ENCODE assay signal across 1 cellular context in the genomic region with DNA sequence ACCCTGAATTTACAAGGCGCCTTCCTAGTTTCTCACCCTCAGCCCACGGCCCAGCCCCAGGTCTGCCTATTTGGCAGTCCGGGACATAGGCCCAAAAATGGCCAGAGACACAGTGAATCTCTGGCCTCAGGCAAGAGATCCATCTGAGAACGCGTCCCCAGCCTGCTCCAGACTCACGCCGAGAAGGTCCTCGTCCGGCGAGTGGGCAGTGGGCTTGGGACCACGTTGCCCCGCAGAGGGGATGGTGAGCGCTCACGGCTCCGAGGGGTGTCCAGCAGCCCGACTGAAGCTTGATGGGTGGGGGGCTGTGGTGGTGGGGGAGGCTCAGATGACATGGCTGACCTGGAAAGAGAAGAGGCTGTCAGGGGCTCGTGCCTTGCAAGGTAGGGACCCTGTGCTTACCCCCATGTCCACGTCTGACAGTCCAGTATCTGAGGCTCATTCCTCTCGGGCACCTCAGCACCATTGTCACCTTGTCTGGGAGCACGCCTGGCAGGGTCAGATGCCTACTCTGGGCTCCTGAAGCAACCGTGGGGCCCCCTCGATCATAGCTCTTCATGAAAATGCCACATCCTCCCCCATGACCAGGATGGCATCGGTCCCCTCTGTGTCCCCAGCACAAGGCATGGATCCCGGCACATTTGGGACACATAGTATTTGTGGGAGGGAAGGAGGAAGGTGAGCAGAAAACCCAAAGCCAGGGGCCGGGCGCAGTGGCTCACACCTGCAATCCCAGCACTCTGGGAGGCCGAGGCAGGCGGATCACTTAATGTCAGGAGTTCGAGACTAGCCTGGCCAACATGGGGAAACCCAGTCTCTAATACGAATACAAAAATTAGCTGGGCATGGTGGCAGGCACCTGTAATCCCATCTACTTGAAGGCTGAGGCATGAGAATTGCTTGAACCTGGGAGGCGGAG.
TF ChIP-seq lines count a peak whose summit lies in the region.

No MANE protein-coding gene starts in this region.

TF ChIP-seq in IMR-90, 13 proteins besides CTCF, POLR2A, EP300 and RAD21:
- no peak for TF ChIP-seq RCOR1 (IDR thresholded peaks at IDR 0.05; ENCODE audit: insufficient replicate concordance, low read length)
